ENCODE assay signal across 1 cellular context in the genomic region with DNA sequence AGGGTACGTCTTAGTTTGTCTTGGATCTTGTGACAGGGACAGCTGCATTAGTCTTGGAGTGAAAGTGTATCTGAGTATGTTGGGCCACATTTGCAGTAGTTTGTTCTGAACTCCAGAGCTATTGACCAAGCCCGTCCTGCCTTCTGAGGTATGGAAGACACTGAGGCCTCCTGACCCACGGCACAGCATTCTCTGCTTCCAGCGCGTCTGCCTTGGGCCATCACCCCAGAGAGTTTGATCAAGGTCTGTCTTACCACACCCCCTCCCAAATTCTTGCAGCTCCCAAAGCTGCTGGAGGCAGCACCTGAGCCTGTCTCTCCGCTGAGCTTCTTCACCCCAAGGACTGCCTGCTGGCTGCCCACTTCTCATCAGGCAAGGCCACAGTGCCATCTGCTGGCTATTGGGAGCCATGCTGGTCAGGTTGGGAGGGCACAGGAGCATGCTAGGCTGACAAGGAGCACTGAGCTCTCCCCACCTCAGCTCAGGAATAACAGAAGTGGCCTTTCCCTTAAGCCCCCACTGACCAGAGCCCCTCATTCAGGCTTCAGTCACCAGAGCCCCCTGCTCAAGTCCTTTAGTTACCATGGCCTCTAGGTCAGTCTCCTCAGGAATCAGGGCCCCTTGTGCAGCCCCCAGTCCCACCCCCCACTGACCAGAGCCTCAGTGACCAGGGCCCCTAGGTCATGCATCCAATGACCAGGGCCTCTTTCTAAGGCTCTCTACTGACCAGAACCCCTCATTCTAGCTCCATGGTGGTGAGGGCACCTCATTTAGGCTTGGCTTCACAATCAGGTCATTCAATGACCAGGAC.
TF ChIP-seq lines count a peak whose summit lies in the region.

No MANE protein-coding gene starts in this region.

TF ChIP-seq in SK-N-SH treated with all-trans-retinoic acid at 6 μM for 48 hours, 23 proteins besides CTCF, POLR2A, EP300 and RAD21:
- TF ChIP-seq CSDC2 (CRISPR knock-in tag; IDR thresholded peaks at IDR 0.05), result no peak
- no peak for TF ChIP-seq PPARA (CRISPR knock-in tag; IDR thresholded peaks at IDR 0.05; ENCODE audit: borderline replicate concordance)
- no peak for TF ChIP-seq BACH2 (CRISPR knock-in tag; IDR thresholded peaks at IDR 0.05; ENCODE audit: borderline replicate concordance)
